In the genomic region with DNA sequence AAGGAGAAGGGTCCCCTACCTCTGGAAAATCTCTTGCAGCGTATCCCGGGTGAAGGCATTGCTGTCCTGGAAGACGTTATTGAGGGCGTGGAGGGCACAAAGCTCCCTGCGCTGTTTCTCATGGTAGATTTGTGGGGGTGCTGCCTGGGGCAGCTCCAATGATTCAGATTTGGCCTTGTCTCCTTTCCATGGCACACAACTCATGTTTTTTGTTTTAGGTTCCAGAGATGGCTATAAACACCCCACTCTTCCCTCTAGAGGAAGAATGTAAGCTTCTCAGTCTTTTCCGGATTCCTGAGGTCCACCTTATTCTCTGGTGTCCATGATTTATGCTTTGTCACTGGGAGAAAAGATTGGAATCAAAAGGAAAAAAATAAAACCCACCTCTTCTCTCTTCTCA, we compare ENCODE assay signal across 6 cellular contexts. TPM values are rescaled to one million over a fixed set of nuclear protein-coding genes. Genes with fewer than 3 reads are reported as not detected.
DNase-seq lines count a peak whose midpoint lies in the region; TF ChIP-seq lines count a peak whose summit lies in the region.

No MANE protein-coding gene starts in this region.

- H3K9me3 ChIP-seq in BLaER1 treated with 17β-estradiol and CSF1 and Interleukin-3, amounts not matched to agents 10 nM and 100 nM (replicated peaks in 1 of 11), result no peaks in the 10 kb centered on the region
- H3K9me3 ChIP-seq in SJSA1 (replicated peaks), result peaks cover 6% of the 10 kb centered on the region; the same call in 1 of the 2 replicates
- no peaks in the 10 kb centered on the region for H3K9me3 ChIP-seq in iPS-18c (ENCODE audit: control insufficient read depth, insufficient read depth, low read length)
- no peaks in the 10 kb centered on the region for H3K9me3 ChIP-seq in uterus

- peak overlapping the region; percentile 74 to 91 (median 88) for H3K4me3 ChIP-seq in BLaER1 treated with 17β-estradiol and CSF1 and Interleukin-3, amounts not matched to agents 10 nM and 100 nM
- H3K4me3 ChIP-seq in SJSA1 (peak overlapping the region; percentile 97), iPS-18c (ENCODE audit: insufficient read depth, low read depth, low read length) (peak overlapping the region; percentile 95), uterus (peak overlapping the region; percentile 60 to 82)

- intact Hi-C loops in uterus (cut with DNase I; ENCODE audit: low total_unique reads), result no loop called here

- H3K9ac ChIP-seq in BLaER1 treated with 17β-estradiol and CSF1 and Interleukin-3, amounts not matched to agents 10 nM and 100 nM, result peak overlapping the region; percentile 87 to 97 (median 94)

- H3K36me3 ChIP-seq in BLaER1 treated with 17β-estradiol and CSF1 and Interleukin-3, amounts not matched to agents 10 nM and 100 nM, result peaks cover 0 to 26% (median 11%) of the 10 kb centered on the region in 11 experiments; a peak in 11 of 22 replicates
- H3K36me3 ChIP-seq in SJSA1 (peaks cover 31% of the 10 kb centered on the region), uterus (no peaks in the 10 kb centered on the region)

- H3K27me3 ChIP-seq in BLaER1 treated with 17β-estradiol and CSF1 and Interleukin-3, amounts not matched to agents 10 nM and 100 nM, result peaks cover 0 to 7% (median 0%) of the 10 kb centered on the region in 11 experiments; a peak in 2 of 22 replicates
- H3K27me3 ChIP-seq in SJSA1 (replicated peaks) (no peaks in the 10 kb centered on the region), uterus (no peaks in the 10 kb centered on the region)

- DNase-seq in SJSA1 (ENCODE audit: low read depth in 1 of 2, low spot score in 2 of 2) (peak in 1 of 2 experiments; percentile 58), uterus (no peak), NCI-H1694 (lab: John Stamatoyannopoulos, UW) (no peak), MV-4-11 (lab: John Stamatoyannopoulos, UW) (no peak)

- no peak for TF ChIP-seq CTCF in uterus (IDR thresholded peaks at IDR 0.05)

- H3K4me1 ChIP-seq in BLaER1 treated with 17β-estradiol and CSF1 and Interleukin-3, amounts not matched to agents 10 nM and 100 nM, result peaks cover 49 to 70% (median 63%) of the 10 kb centered on the region in 10 experiments
- H3K4me1 ChIP-seq in SJSA1 (replicated peaks) (peaks cover 50% of the 10 kb centered on the region), uterus (peaks cover 0 to 22% of the 10 kb centered on the region in 2 donors)

- H4K20me1 ChIP-seq in BLaER1 treated with 17β-estradiol and CSF1 and Interleukin-3, amounts not matched to agents 10 nM and 100 nM, result peaks cover 4 to 46% (median 21%) of the 10 kb centered on the region in 11 experiments; a peak in 13 of 22 replicates

- peak overlapping the region; percentile 87 to 97 (median 93); a peak in 21 of 22 replicates for H3K27ac ChIP-seq in BLaER1 treated with 17β-estradiol and CSF1 and Interleukin-3, amounts not matched to agents 10 nM and 100 nM
- peak overlapping the region; percentile 93 for H3K27ac ChIP-seq in SJSA1
- peak overlapping the region; percentile 97 to 98 for H3K27ac ChIP-seq in uterus

- H3K4me2 ChIP-seq in BLaER1 treated with 17β-estradiol and CSF1 and Interleukin-3, amounts not matched to agents 10 nM and 100 nM, result peak overlapping the region; percentile 90 to 99 (median 93)

- TF ChIP-seq POLR2A in uterus (IDR thresholded peaks at IDR 0.05), result no peak

RNA-seq across cellular contexts. Expression of a gene that starts 1.0 kb away (rescaled TPM):
- total RNA-seq in SJSA1 (2014; rRNA removed; shearing (Covaris generic)), result 53.5 and 67.0 TPM in 2 replicates
- 10 to 100 TPM; 24.4 to 57.9 (median 40.2) TPM for total RNA-seq in uterus

RNA-seq across cellular contexts. Expression of a gene that starts 6.0 kb away (rescaled TPM):
- total RNA-seq in SJSA1 (2014; rRNA removed; shearing (Covaris generic)), result 24.8 and 28.9 TPM in 2 replicates
- 10 to 100 TPM; 16.2 to 71.5 (median 56.1) TPM for total RNA-seq in uterus

RNA-seq across cellular contexts. Expression of a gene that starts 18.0 kb away (rescaled TPM):
- 61.0 and 103 TPM in 2 replicates for total RNA-seq in SJSA1 (2014; rRNA removed; shearing (Covaris generic))
- 10 to 100 TPM; 17.6 to 62.5 (median 48.4) TPM for total RNA-seq in uterus

RNA-seq across cellular contexts. Expression of a gene that starts 43.3 kb away (rescaled TPM):
- total RNA-seq in SJSA1 (2014; rRNA removed; shearing (Covaris generic)), result 8.8 and 13.5 TPM in 2 replicates
- total RNA-seq in uterus, result 10 to 100 TPM; 10.5 to 42.8 (median 28.6) TPM

RNA-seq across cellular contexts. Expression of a gene that starts 43.6 kb away (rescaled TPM):
- total RNA-seq in SJSA1 (2014; rRNA removed; shearing (Covaris generic)), result 0.42 TPM in 1 of 2 replicates, not detected in the other
- total RNA-seq in uterus, result 10 to 100 TPM in 1 of 4 donors, 1 to 10 TPM in 3; 1.5 to 10.4 (median 4.6) TPM
